ENCODE assay signal across 9 cellular contexts in the genomic region with DNA sequence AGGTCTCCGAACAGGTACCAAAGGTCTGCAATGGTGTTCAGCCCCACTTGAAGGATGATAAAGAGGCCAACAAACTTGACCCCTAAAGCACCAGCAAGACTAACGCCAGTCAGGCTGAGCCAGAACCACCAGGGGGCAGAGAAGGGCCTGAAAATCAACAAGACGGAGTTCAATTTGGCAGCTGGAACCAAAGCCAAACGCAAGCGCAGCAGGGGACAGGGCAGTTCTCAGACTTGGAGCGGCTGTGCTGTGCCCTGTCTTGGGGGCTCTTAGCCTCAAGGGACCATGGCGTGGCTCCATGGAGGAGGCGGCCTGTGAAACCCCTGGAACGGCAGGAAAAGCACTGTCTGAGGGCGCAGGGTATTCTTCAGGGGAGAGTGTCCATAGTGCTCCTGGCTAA. TPM values are rescaled to one million over a fixed set of nuclear protein-coding genes. Genes with fewer than 3 reads are reported as not detected.
DNase-seq lines count a peak whose midpoint lies in the region; ATAC-seq and TF ChIP-seq lines count a peak whose summit lies in the region.
"Had no signal": no experiment of that assay in that cellular context is flagged by ENCODE, and none has a peak within 500 bp of the region (broad histone marks: within the 10 kb centered on the region; RNA-seq: fewer than 3 reads in every experiment).

No MANE protein-coding gene starts in this region.

- H3K27ac ChIP-seq in C4-2B, result no peak overlapping the region
- no peak overlapping the region for H3K27ac ChIP-seq in esophagus squamous epithelium

- H3K4me1 ChIP-seq in esophagus squamous epithelium, result peaks cover 0 to 16% (median 5%) of the 10 kb centered on the region in 3 donors

- H3K36me3 ChIP-seq in esophagus squamous epithelium, result peaks cover 0 to 75% (median 17%) of the 10 kb centered on the region in 3 donors

- H3K9me3 ChIP-seq in esophagus squamous epithelium, result no peaks in the 10 kb centered on the region

- H3K4me3 Mint-ChIP-seq in naive B cell, result no peak overlapping the region

- no peaks in the 10 kb centered on the region for H3K27me3 ChIP-seq in esophagus squamous epithelium

- H3K36me3 Mint-ChIP-seq in naive B cell, result peaks cover 22 to 32% of the 10 kb centered on the region in 2 donors

- no peak overlapping the region for H3K27ac Mint-ChIP-seq in naive B cell

- H3K4me1 Mint-ChIP-seq in naive B cell, result peaks cover 0 to 5% (median 0%) of the 10 kb centered on the region in 3 donors

- TF ChIP-seq CTCF in C4-2B (conservative IDR thresholded peaks at IDR 0.05) (peak; percentile 90), esophagus squamous epithelium (IDR thresholded peaks at IDR 0.05) (peak; percentile 35 to 73 (median 57))

- DNase-seq in H4 (ENCODE audit: low spot score) (peak; percentile 70), NCI-H82 treated with DMSO at 0.1 percent for 48 hours (lab: John Stamatoyannopoulos, UW; ENCODE audit: unreplicated experiment) (peak; percentile 71), activated T-cell treated with anti-CD3 and anti-CD28 coated beads for 1 hour (ENCODE audit: low read depth) (peak; percentile 46), esophagus squamous epithelium (lab: John Stamatoyannopoulos, UW) (no peak), naive B cell (peak; percentile 55), stromal cell of bone marrow (ENCODE audit: low read depth) (peak; percentile 70)

- no peak for TF ChIP-seq POLR2A in esophagus squamous epithelium (IDR thresholded peaks at IDR 0.05)

- ATAC-seq in naive B cell (ENCODE audit: low read depth in 2 of 2), result peak; percentile 64 to 73
- ATAC-seq in GM19328 (IDR thresholded peaks at IDR 0.05; ENCODE audit: unreplicated experiment), result no peak

- no peak overlapping the region for H3K4me3 ChIP-seq in esophagus squamous epithelium

- H3K9me3 Mint-ChIP-seq in naive B cell, result no peaks in the 10 kb centered on the region

- intact Hi-C loops in esophagus squamous epithelium (cut with DNase I), result no loop called here

- WGBS in esophagus squamous epithelium, 2 donors, result 41 to 43% methylated on average over 8 to 10 of the region's 10 CpGs

- H3K27me3 Mint-ChIP-seq in naive B cell, result no peaks in the 10 kb centered on the region

RNA-seq across cellular contexts. Expression of gene POMT2, which starts 19.6 kb away (rescaled TPM):
- 8.6 and 13.7 TPM in 2 replicates for total RNA-seq in H4 (2014; rRNA removed; shearing (Covaris generic))
- 10 to 100 TPM in 1 of 4 donors, 1 to 10 TPM in 3; 7.3 to 16.0 (median 8.4) TPM for total RNA-seq in esophagus squamous epithelium
- polyA plus RNA-seq in naive B cell (ENCODE audit: low read depth in 6 of 6), result 1 to 10 TPM in 5 of 6 donors, under 1 TPM in 1; 0.94 to 4.1 (median 3.0) TPM

RNA-seq across cellular contexts. Expression of gene GSTZ1, which starts 19.7 kb away (rescaled TPM):
- 72.0 and 76.1 TPM in 2 replicates for total RNA-seq in H4 (2014; rRNA removed; shearing (Covaris generic))
- 10 to 100 TPM; 22.0 to 44.4 (median 28.1) TPM for total RNA-seq in esophagus squamous epithelium
- polyA plus RNA-seq in naive B cell (ENCODE audit: low read depth in 6 of 6), result 10 to 100 TPM; 11.4 to 30.9 (median 17.9) TPM

RNA-seq across cellular contexts. Expression of gene NGB, which starts 30.1 kb away (rescaled TPM):
- total RNA-seq in H4 (2014; rRNA removed; shearing (Covaris generic)), result not detected in 2 replicates
- not detected for total RNA-seq in esophagus squamous epithelium
- not detected for polyA plus RNA-seq in naive B cell (ENCODE audit: low read depth in 6 of 6)
- total RNA-seq: subcutaneous adipose tissue had no signal
